In the genomic region with DNA sequence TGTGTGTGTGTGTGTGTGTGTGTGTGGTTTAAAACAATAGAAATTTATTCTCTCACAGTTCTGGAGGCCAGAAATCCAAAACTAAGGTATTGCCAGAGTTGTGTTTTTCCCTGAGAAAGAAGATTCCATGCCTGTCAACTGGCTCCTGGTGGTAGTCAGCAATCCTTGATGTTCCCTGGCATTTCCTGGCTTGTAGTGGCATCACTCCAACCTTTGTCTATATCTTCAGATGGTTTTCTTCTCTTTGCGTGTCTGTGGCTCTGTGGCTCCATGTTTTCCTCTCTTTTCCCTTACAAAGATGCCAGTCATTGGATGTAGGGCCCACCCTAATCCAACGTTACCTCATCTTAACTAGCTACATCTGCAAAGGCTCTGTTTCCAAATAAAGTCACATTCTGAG, we compare ENCODE assay signal across 30 cellular contexts. TPM values are rescaled to one million over a fixed set of nuclear protein-coding genes. Genes with fewer than 3 reads are reported as not detected.
"Had no signal": no experiment of that assay in that cellular context is flagged by ENCODE, and none has a peak within 500 bp of the region (broad histone marks: within the 10 kb centered on the region; RNA-seq: fewer than 3 reads in every experiment).

No MANE protein-coding gene starts in this region.

- H3K36me3 Mint-ChIP-seq: stimulated activated effector memory CD8-positive, alpha-beta T cell treated with anti-CD3 and anti-CD28 coated beads, Interleukin-12 subunit alpha, Interleukin-12 subunit beta, amount 100 ng/mL, for 72 hours had no signal

- ATAC-seq: activated CD4-positive, CD25-positive, alpha-beta regulatory T cell treated with anti-CD3 and anti-CD28 coated beads, Interleukin-2, amount 50 U/mL, for 24 hours; body of pancreas; pancreas; sciatic nerve; stimulated activated effector memory CD8-positive, alpha-beta T cell treated with anti-CD3 and anti-CD28 coated beads, Interleukin-12 subunit alpha, Interleukin-12 subunit beta, amount 100 ng/mL, for 72 hours had no signal

- H3K4me3 ChIP-seq: adrenal gland, body of pancreas, cardiac muscle cell, left ventricle myocardium inferior, lung, pancreas, prostate gland, skin epidermis, thoracic aorta had no signal

- H3K4me3 Mint-ChIP-seq: activated naive CD8-positive, alpha-beta T cell; stimulated activated effector memory CD8-positive, alpha-beta T cell treated with anti-CD3 and anti-CD28 coated beads, Interleukin-12 subunit alpha, Interleukin-12 subunit beta, amount 100 ng/mL, for 72 hours; stimulated activated naive CD8-positive, alpha-beta T cell treated with anti-CD3 and anti-CD28 coated beads, Interleukin-15, Interleukin-2, amounts not matched to agents 100 ng/mL and 50 ng/mL, for 24 hours had no signal

- DNase-seq: activated CD4-positive, alpha-beta T cell treated with anti-CD3 and anti-CD28 coated beads for 48 hours; activated CD4-positive, alpha-beta T cell treated with anti-CD3 and anti-CD28 coated beads, Interleukin-2, amount 50 U/mL, for 48 hours; activated CD8-positive, alpha-beta memory T cell treated with anti-CD3 and anti-CD28 coated beads for 24 hours; activated effector memory CD4-positive, alpha-beta T cell treated with Interleukin-2 at 50 U/mL for 16 hours; activated naive CD4-positive, alpha-beta T cell treated with Interleukin-2 at 50 U/mL for 16 hours; adrenal gland; aorta; body of pancreas; cortex of kidney; islet precursor cell; left ventricle myocardium inferior; naive B cell; pancreas; retina; stimulated activated CD4-positive, alpha-beta T cell treated with anti-CD3 and anti-CD28 coated beads, Interleukin-12 subunit alpha, Interleukin-12 subunit beta, amount 100 ng/mL, for 4 hours; stimulated activated CD4-positive, alpha-beta T cell treated with anti-CD3 and anti-CD28 coated beads, Interleukin-4, amount 100 ng/mL, for 24 hours; T-helper 9 cell had no signal

- H3K9me3 Mint-ChIP-seq: stimulated activated effector memory CD8-positive, alpha-beta T cell treated with anti-CD3 and anti-CD28 coated beads, Interleukin-12 subunit alpha, Interleukin-12 subunit beta, amount 100 ng/mL, for 72 hours; stimulated activated naive CD8-positive, alpha-beta T cell treated with anti-CD3 and anti-CD28 coated beads, Interleukin-15, Interleukin-2, amounts not matched to agents 100 ng/mL and 50 ng/mL, for 24 hours had no signal

- H3K27ac Mint-ChIP-seq: activated naive CD8-positive, alpha-beta T cell; naive B cell; stimulated activated effector memory CD8-positive, alpha-beta T cell treated with anti-CD3 and anti-CD28 coated beads, Interleukin-12 subunit alpha, Interleukin-12 subunit beta, amount 100 ng/mL, for 72 hours; stimulated activated naive CD8-positive, alpha-beta T cell treated with anti-CD3 and anti-CD28 coated beads, Interleukin-15, Interleukin-2, amounts not matched to agents 100 ng/mL and 50 ng/mL, for 24 hours had no signal

RNA-seq across cellular contexts. Expression of gene SLC14A1, which starts 41.8 kb away (rescaled TPM):
- total RNA-seq: cardiac muscle cell, endothelial cell of umbilical vein had no signal

RNA-seq across cellular contexts. Expression of gene SIGLEC15, which starts 59.7 kb away (rescaled TPM):
- total RNA-seq: cardiac muscle cell; endothelial cell of umbilical vein; frontal cortex; T-helper 1 cell treated with Interleukin-12 subunit alpha and Interleukin-12 subunit beta and Interleukin-4 antibody, amounts not matched to agents 30 ng/mL and 1 ng/mL, for 36 hours had no signal
